ENCODE assay signal across 25 cellular contexts in the genomic region with DNA sequence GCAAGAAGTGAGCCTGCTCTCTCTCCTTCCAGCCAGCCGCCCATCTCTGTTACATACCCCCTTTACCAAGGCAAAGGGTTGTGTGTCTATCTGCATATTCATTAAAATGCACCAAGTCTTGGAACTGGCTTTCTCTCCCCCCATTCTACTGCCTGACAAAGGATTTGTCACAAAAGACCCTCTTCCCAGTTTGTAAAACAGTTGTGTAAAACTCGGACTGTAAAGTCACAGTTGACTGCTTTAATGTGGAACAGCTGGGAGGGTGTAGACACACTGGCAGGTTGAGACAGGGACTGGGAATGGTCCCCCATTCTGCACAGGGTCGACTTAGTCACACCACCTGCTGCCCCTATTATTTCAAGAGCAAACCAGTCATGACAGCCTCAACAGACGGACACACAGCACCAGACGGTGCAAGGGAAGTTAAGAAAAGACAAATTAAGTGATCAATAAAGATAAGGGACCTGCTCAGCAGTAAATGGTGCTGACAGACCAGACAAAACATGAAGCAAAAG.
DNase-seq lines count a peak whose midpoint lies in the region; ATAC-seq lines count a peak whose summit lies in the region.
"Had no signal": no experiment of that assay in that cellular context is flagged by ENCODE, and none has a peak within 500 bp of the region (broad histone marks: within the 10 kb centered on the region; RNA-seq: fewer than 3 reads in every experiment).

No MANE protein-coding gene starts in this region.

- ATAC-seq in left colon: no peak
- ATAC-seq: GM12878, HepG2 had no signal

- peak; percentile 78 for DNase-seq in NCI-H2171 treated with DMSO at 0.1 percent for 48 hours (lab: John Stamatoyannopoulos, UW)
- DNase-seq in NCI-H2171 (lab: John Stamatoyannopoulos, UW): no peak
- DNase-seq in DMS 273 (lab: John Stamatoyannopoulos, UW; ENCODE audit: unreplicated experiment): peak; percentile 73
- peak; percentile 77 for DNase-seq in NCI-H1694 (lab: John Stamatoyannopoulos, UW)
- peak; percentile 35 for DNase-seq in SK-N-DZ (ENCODE audit: low spot score)
- DNase-seq in HCEC 1CT: no peak
- DNase-seq in effector CD4-positive, alpha-beta T cell: no peak
- no peak for DNase-seq in left colon
- DNase-seq: 8988T; ACHN; CD4-positive, CD25-positive, alpha-beta regulatory T cell; DMS53; EL; GDM1; Karpas-422; NCI-H1092 treated with DMSO at 0.1 percent for 48 hours; NCI-H1436; NCI-H2029 treated with DMSO at 0.1 percent for 48 hours; NCI-H774; Right ventricle myocardium superior; RPMI8226; SW 1271; T-helper 9 cell had no signal

- intact Hi-C loops in left colon (cut with DNase I, micrococcal nuclease): no loop called here

Comparison
In these comparisons a context has a peak if more than half of its experiments do, and no peak if none do; other contexts are left out.
1. DNase-seq: peak in NCI-H2171 treated with DMSO at 0.1 percent for 48 hours (single experiment), DMS 273 (single experiment), NCI-H1694 (single experiment) and SK-N-DZ (single experiment); none in NCI-H2171 (single experiment), HCEC 1CT (single experiment), effector CD4-positive, alpha-beta T cell (single experiment) and left colon (0 of 2).